ENCODE assay signal across 8 cellular contexts in the genomic region with DNA sequence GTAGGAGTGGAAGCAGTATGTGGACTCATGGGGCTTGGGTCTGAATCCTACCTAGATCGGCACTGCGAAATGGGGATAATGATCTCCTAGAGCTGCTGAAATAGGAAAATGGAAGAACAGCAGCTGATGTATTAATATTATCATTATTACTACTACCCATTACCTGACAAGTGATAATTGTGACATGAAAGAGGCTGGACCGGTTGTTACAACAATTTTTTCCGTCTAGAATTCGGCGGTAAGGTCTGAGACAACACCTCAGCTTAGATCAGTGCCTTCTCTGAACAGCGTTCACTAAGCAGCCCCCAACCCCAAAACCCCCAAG. TPM values are rescaled to one million over a fixed set of nuclear protein-coding genes. Genes with fewer than 3 reads are reported as not detected.
DNase-seq lines count a peak whose midpoint lies in the region; ATAC-seq and TF ChIP-seq lines count a peak whose summit lies in the region.
"Not testable (repeated sequence)": the region's sequence is repeated elsewhere in the genome, so short reads cannot be mapped to it uniquely, and the experiment has no call there.

No MANE protein-coding gene starts in this region.

- H3K4me1 Mint-ChIP-seq in H9, result peaks cover 18 to 21% of the 10 kb centered on the region in 2 experiments
- H3K4me1 Mint-ChIP-seq in activated T-cell treated with anti-CD3 and anti-CD28 coated beads, Interleukin-2, amount 50 U/mL, for 4 hours (ENCODE audit: low read depth), result peaks cover 17% of the 10 kb centered on the region
- H3K4me1 Mint-ChIP-seq in naive thymus-derived CD4-positive, alpha-beta T cell, result peaks cover 0 to 32% (median 13%) of the 10 kb centered on the region in 7 donors
- H3K4me1 Mint-ChIP-seq in stimulated activated memory B cell treated with anti-CD40 and anti-IgM and Interleukin-4, amounts not matched to agents 10 μg/mL and 1 μg/mL and 100 μg/mL, for 72 hours, result peaks cover 31% of the 10 kb centered on the region

- not testable (repeated sequence) for H4K91ac ChIP-seq in H9 (ENCODE audit: insufficient read length, low read depth, low read length)

- not testable (repeated sequence) for H3K36me3 ChIP-seq in BE2C; OCI-LY7 (ENCODE audit: insufficient read depth, low read length); naive thymus-derived CD4-positive, alpha-beta T cell (ENCODE audit: control insufficient read depth in 2 of 3, insufficient read depth in 3 of 3, low read length in 3 of 3)

- not testable (repeated sequence) for H3K27ac ChIP-seq in H9 (ENCODE audit: insufficient read length, low read depth, low read length); OCI-LY7 (ENCODE audit: low read depth, low read length, poor library complexity, severe bottlenecking)
- peak overlapping the region; percentile 89 for H3K27ac ChIP-seq in naive thymus-derived CD4-positive, alpha-beta T cell (ENCODE audit: low read depth, low read length)

- H3K4me3 ChIP-seq in BE2C (ENCODE audit: low read depth, low read length), result peak overlapping the region; percentile 88
- peak overlapping the region; percentile 77 for H3K4me3 ChIP-seq in OCI-LY7 (ENCODE audit: low read depth, low read length, poor library complexity, severe bottlenecking)
- peak overlapping the region; percentile 82 for H3K4me3 ChIP-seq in iPS-11a (ENCODE audit: low read depth, low read length)
- peak overlapping the region; percentile 91 for H3K4me3 ChIP-seq in naive thymus-derived CD4-positive, alpha-beta T cell (ENCODE audit: low read length)

- H2BK12ac ChIP-seq in H9 (ENCODE audit: insufficient read length, low read depth, low read length), result not testable (repeated sequence)

- TF ChIP-seq CTCF in BE2C (IDR thresholded peaks at IDR 0.05; ENCODE audit: low read depth, low read length); H9 (conservative IDR thresholded peaks at IDR 0.05); OCI-LY7 (conservative IDR thresholded peaks at IDR 0.05; ENCODE audit: low read length): not testable (repeated sequence)

- H2BK5ac ChIP-seq in H9 (ENCODE audit: insufficient read length, low read length), result not testable (repeated sequence)

- CTCF ChIA-PET in OCI-LY7 (lab: Charles Lee; ENCODE audit: unreplicated experiment); naive thymus-derived CD4-positive, alpha-beta T cell (lab: Charles Lee): not testable (repeated sequence)

- H3K4me1 ChIP-seq in BE2C; H9 (ENCODE audit: insufficient read depth, low read length); naive thymus-derived CD4-positive, alpha-beta T cell (ENCODE audit: control insufficient read depth in 2 of 2, insufficient read depth in 2 of 2, low read length in 2 of 2): not testable (repeated sequence)
- peaks cover 23% of the 10 kb centered on the region for H3K4me1 ChIP-seq in OCI-LY7 (ENCODE audit: insufficient read depth, low read length, poor library complexity, severe bottlenecking)

- H2BK20ac ChIP-seq in H9 (ENCODE audit: low read depth, low read length, poor library complexity, severe bottlenecking), result not testable (repeated sequence)

- H3K4me2 ChIP-seq in H9 (ENCODE audit: insufficient read depth, insufficient read length, low read length) (peak overlapping the region; percentile 89), OCI-LY7 (ENCODE audit: low read length) (peak overlapping the region; percentile 60)

- H3K9me3 ChIP-seq in BE2C; H9 (ENCODE audit: control insufficient read depth, low read depth, low read length); OCI-LY7 (ENCODE audit: low read length); naive thymus-derived CD4-positive, alpha-beta T cell (ENCODE audit: control insufficient read depth in 2 of 3, low read length in 3 of 3): not testable (repeated sequence)

- H3K23me2 ChIP-seq in H9 (ENCODE audit: insufficient read length, low read depth, low read length, poor library complexity, severe bottlenecking), result not testable (repeated sequence)

- not testable (repeated sequence) for H3K36me3 Mint-ChIP-seq in H9 (ENCODE audit: insufficient read depth in 1 of 3, low read depth in 3 of 3); activated T-cell treated with anti-CD3 and anti-CD28 coated beads, Interleukin-2, amount 50 U/mL, for 4 hours (ENCODE audit: insufficient read depth); naive thymus-derived CD4-positive, alpha-beta T cell; stimulated activated memory B cell treated with anti-CD40 and anti-IgM and Interleukin-4, amounts not matched to agents 10 μg/mL and 1 μg/mL and 100 μg/mL, for 72 hours

- POLR2A ChIA-PET in OCI-LY7 (lab: Charles Lee), result not testable (repeated sequence)
- POLR2A ChIA-PET in naive thymus-derived CD4-positive, alpha-beta T cell (lab: Charles Lee), result interaction anchor here (0.7 to 0.9 kb wide), 2 partner anchors 39 to 83 kb away, joined by 3 read pairs; no protein-coding TSS in a partner anchor

- not testable (repeated sequence) for H3K79me1 ChIP-seq in H9 (ENCODE audit: insufficient read depth, low read depth, low read length, poor library complexity, severe bottlenecking)

- H2BK120ac ChIP-seq in H9 (ENCODE audit: low read depth, low read length, poor library complexity, severe bottlenecking), result not testable (repeated sequence)

- H4K8ac ChIP-seq in H9 (replicated peaks; ENCODE audit: insufficient read length, low read depth, low read length), result not testable (repeated sequence)

- peak overlapping the region; percentile 27 for H2AFZ ChIP-seq in H9 (ENCODE audit: low read length)
- peak overlapping the region; percentile 84 for H2AFZ ChIP-seq in OCI-LY7 (ENCODE audit: low read length)

- H3K18ac ChIP-seq in H9 (ENCODE audit: insufficient read length, low read depth, low read length), result not testable (repeated sequence)

- not testable (repeated sequence) for H3K27me3 ChIP-seq in BE2C; H9 (ENCODE audit: insufficient read depth, low read length); naive thymus-derived CD4-positive, alpha-beta T cell (ENCODE audit: control insufficient read depth in 2 of 2, insufficient read depth in 2 of 2, low read length in 2 of 2)

- H3K79me2 ChIP-seq in H9 (ENCODE audit: insufficient read depth, low read length), result not testable (repeated sequence)
- H3K79me2 ChIP-seq in OCI-LY7 (ENCODE audit: insufficient read depth, low read depth, low read length), result peaks cover 16% of the 10 kb centered on the region; the same call in 1 of the 2 replicates

- H3K9ac ChIP-seq in H9 (ENCODE audit: extremely low read depth, insufficient read length, low read length), result peak overlapping the region; percentile 39

- H3T11ph ChIP-seq in H9 (ENCODE audit: low read length), result not testable (repeated sequence)

- not testable (repeated sequence) for H3K23ac ChIP-seq in H9 (ENCODE audit: insufficient read length, low read depth, low read length)

- peak overlapping the region; percentile 87 to 92 (median 89); a peak in 6 of 7 replicates for H3K27ac Mint-ChIP-seq in H9
- peak overlapping the region; percentile 73 to 98 (median 92) for H3K27ac Mint-ChIP-seq in naive thymus-derived CD4-positive, alpha-beta T cell
- peak overlapping the region; percentile 86 for H3K27ac Mint-ChIP-seq in stimulated activated memory B cell treated with anti-CD40 and anti-IgM and Interleukin-4, amounts not matched to agents 10 μg/mL and 1 μg/mL and 100 μg/mL, for 72 hours

- H3K56ac ChIP-seq in H9 (ENCODE audit: insufficient read length, low read depth, low read length), result not testable (repeated sequence)

- BruUV-seq in OCI-LY7 (replicated peaks; lab: Mats Ljungman, UMichigan), result not testable (repeated sequence)

- not testable (repeated sequence) for H3K4ac ChIP-seq in H9 (ENCODE audit: low read depth, low read length)

- intact Hi-C loops in OCI-LY7 (cut with micrococcal nuclease; ENCODE audit: unreplicated experiment), result not testable (repeated sequence)
- intact Hi-C loops in naive thymus-derived CD4-positive, alpha-beta T cell (cut with micrococcal nuclease), result loop anchor here in 1 of 2 donors (1.0 kb wide), 2 partner anchors 40 to 82 kb away; partner anchors contain the start of gene NTAN1

- H2AK5ac ChIP-seq in H9 (ENCODE audit: insufficient read length, low read length), result not testable (repeated sequence)

- not testable (repeated sequence) for H2BK15ac ChIP-seq in H9 (ENCODE audit: low read depth, low read length)

- H3K14ac ChIP-seq in H9 (ENCODE audit: insufficient read depth, low read length), result not testable (repeated sequence)

- not testable (repeated sequence) for H3K9me2 ChIP-seq in OCI-LY7 (ENCODE audit: insufficient read depth, low read length)

- not testable (repeated sequence) for H4K5ac ChIP-seq in H9 (ENCODE audit: insufficient read length, low read depth, low read length)

- DNase-seq in BE2C; H9; OCI-LY7 (ENCODE audit: low spot score); activated T-cell treated with anti-CD3 and anti-CD28 coated beads, Interleukin-2, amount 50 U/mL, for 4 hours; naive thymus-derived CD4-positive, alpha-beta T cell: not testable (repeated sequence)
- peak; percentile 73 for DNase-seq in dermis blood vessel endothelial cell

- H4K20me1 ChIP-seq in H9 (ENCODE audit: control insufficient read depth, insufficient read depth, insufficient read length); OCI-LY7 (ENCODE audit: insufficient read depth, low read length): not testable (repeated sequence)

- not testable (repeated sequence) for H3K9me3 Mint-ChIP-seq in H9; activated T-cell treated with anti-CD3 and anti-CD28 coated beads, Interleukin-2, amount 50 U/mL, for 4 hours; naive thymus-derived CD4-positive, alpha-beta T cell; stimulated activated memory B cell treated with anti-CD40 and anti-IgM and Interleukin-4, amounts not matched to agents 10 μg/mL and 1 μg/mL and 100 μg/mL, for 72 hours

- peak overlapping the region; percentile 88 to 93 for H3K4me3 Mint-ChIP-seq in H9
- H3K4me3 Mint-ChIP-seq in activated T-cell treated with anti-CD3 and anti-CD28 coated beads, Interleukin-2, amount 50 U/mL, for 4 hours, result peak overlapping the region; percentile 90
- peak overlapping the region; percentile 82 to 95 (median 91) for H3K4me3 Mint-ChIP-seq in naive thymus-derived CD4-positive, alpha-beta T cell
- peak overlapping the region; percentile 90 for H3K4me3 Mint-ChIP-seq in stimulated activated memory B cell treated with anti-CD40 and anti-IgM and Interleukin-4, amounts not matched to agents 10 μg/mL and 1 μg/mL and 100 μg/mL, for 72 hours

- H3K27me3 Mint-ChIP-seq in H9 (ENCODE audit: low read depth); activated T-cell treated with anti-CD3 and anti-CD28 coated beads, Interleukin-2, amount 50 U/mL, for 4 hours (ENCODE audit: low read depth); naive thymus-derived CD4-positive, alpha-beta T cell; stimulated activated memory B cell treated with anti-CD40 and anti-IgM and Interleukin-4, amounts not matched to agents 10 μg/mL and 1 μg/mL and 100 μg/mL, for 72 hours: not testable (repeated sequence)

- not testable (repeated sequence) for ATAC-seq in activated T-cell treated with anti-CD3 and anti-CD28 coated beads, Interleukin-2, amount 50 U/mL, for 4 hours; naive thymus-derived CD4-positive, alpha-beta T cell; stimulated activated memory B cell treated with anti-CD40 and anti-IgM and Interleukin-4, amounts not matched to agents 10 μg/mL and 1 μg/mL and 100 μg/mL, for 72 hours

- no CpG with 5 or more reads among the region's 7 CpGs for WGBS in H9 (ENCODE audit: extremely low coverage, insufficient read length, low lambda C conversion rate)

RNA-seq across cellular contexts. Expression of gene PDXDC1, which starts 0.5 kb away (rescaled TPM):
- 55.1 TPM for polyA plus RNA-seq in BE2C (2012; ENCODE audit: insufficient read depth, insufficient read length, low read depth)
- total RNA-seq in H9 (2021) (106 and 112 TPM in 2 replicates), OCI-LY7 (2022) (83.3 and 85.3 TPM in 2 replicates), dermis blood vessel endothelial cell (119 and 124 TPM in 2 replicates)
- total RNA-seq in OCI-LY7 (2014; rRNA removed; shearing (Covaris generic)), result 43.0 and 58.0 TPM in 2 replicates
- 10 to 100 TPM; 53.5 to 62.6 (median 62.2) TPM for total RNA-seq in activated T-cell treated with anti-CD3 and anti-CD28 coated beads, Interleukin-2, amount 50 U/mL, for 4 hours
- 10 to 100 TPM; 50.6 to 79.4 (median 54.9) TPM for total RNA-seq in naive thymus-derived CD4-positive, alpha-beta T cell
- polyA plus RNA-seq in naive thymus-derived CD4-positive, alpha-beta T cell, result 10 to 100 TPM; 28.6 to 44.5 TPM

RNA-seq across cellular contexts. Expression of gene NPIPA1, which starts 37.0 kb away (rescaled TPM):
- 190 TPM for polyA plus RNA-seq in BE2C (2012; ENCODE audit: insufficient read depth, insufficient read length, low read depth)
- total RNA-seq in H9 (2021) (123 and 130 TPM in 2 replicates), OCI-LY7 (2022) (124 and 138 TPM in 2 replicates), dermis blood vessel endothelial cell (33.8 and 37.8 TPM in 2 replicates)
- 52.0 and 66.7 TPM in 2 replicates for total RNA-seq in OCI-LY7 (2014; rRNA removed; shearing (Covaris generic))
- 10 to 100 TPM; 53.8 to 75.8 (median 58.7) TPM for total RNA-seq in activated T-cell treated with anti-CD3 and anti-CD28 coated beads, Interleukin-2, amount 50 U/mL, for 4 hours
- total RNA-seq in naive thymus-derived CD4-positive, alpha-beta T cell, result 100 to 1,000 TPM; 100 to 181 (median 141) TPM
- polyA plus RNA-seq in naive thymus-derived CD4-positive, alpha-beta T cell, result 1 to 10 TPM; 1.6 to 6.4 TPM
